22 cellular contexts compared by ENCODE assay signal in the genomic region with DNA sequence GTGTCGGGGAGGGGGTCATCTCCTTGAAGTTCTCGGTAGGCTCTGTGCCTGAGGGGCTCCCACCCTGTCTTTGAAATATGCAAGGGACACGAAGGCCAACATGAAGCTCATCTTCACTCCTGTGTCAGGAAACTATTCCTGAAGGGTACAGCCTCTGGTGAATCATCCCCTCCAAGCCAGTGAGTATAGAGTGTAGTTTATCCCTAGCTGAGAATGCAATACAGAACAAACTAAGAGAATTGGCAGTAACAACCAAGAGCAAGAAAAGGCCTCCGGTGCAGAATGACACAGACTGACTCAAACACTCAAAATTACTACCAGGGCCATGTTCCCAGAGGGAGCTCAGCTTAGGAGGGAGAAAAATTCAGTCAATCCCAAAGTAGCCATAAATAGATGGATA.
"Had no signal": no experiment of that assay in that cellular context is flagged by ENCODE, and none has a peak within 500 bp of the region (broad histone marks: within the 10 kb centered on the region; RNA-seq: fewer than 3 reads in every experiment).

No MANE protein-coding gene starts in this region.

- H3K27ac Mint-ChIP-seq: activated CD4-positive, alpha-beta T cell treated with anti-CD3 and anti-CD28 coated beads, Interleukin-2, amount 10 ng/mL, durations not matched to agents 7 days and 5 days; activated naive CD4-positive, alpha-beta T cell treated with anti-CD3 and anti-CD28 coated beads, Interleukin-2, amount 10 ng/mL, durations not matched to agents 7 days and 5 days; activated naive CD8-positive, alpha-beta T cell treated with anti-CD3 and anti-CD28 coated beads, Interleukin-2, amount 50 U/mL, for 24 hours; natural killer cell treated with Interleukin-12 subunit alpha and Interleukin-12 subunit beta and Interleukin-15 and Interleukin-18, amount 100 ng/mL, for 72 hours had no signal

- H3K27me3 Mint-ChIP-seq: activated CD4-positive, alpha-beta T cell treated with anti-CD3 and anti-CD28 coated beads, Interleukin-2, amount 10 ng/mL, durations not matched to agents 7 days and 5 days had no signal

- H3K9me3 ChIP-seq: uterus had no signal

- H3K4me1 Mint-ChIP-seq: activated CD4-positive, alpha-beta T cell treated with anti-CD3 and anti-CD28 coated beads, Interleukin-2, amount 10 ng/mL, durations not matched to agents 7 days and 5 days; activated naive CD4-positive, alpha-beta T cell treated with anti-CD3 and anti-CD28 coated beads, Interleukin-2, amount 10 ng/mL, durations not matched to agents 7 days and 5 days; activated naive CD8-positive, alpha-beta T cell treated with anti-CD3 and anti-CD28 coated beads, Interleukin-2, amount 50 U/mL, for 24 hours had no signal

- H3K4me3 Mint-ChIP-seq: activated CD4-positive, alpha-beta T cell treated with anti-CD3 and anti-CD28 coated beads, Interleukin-2, amount 10 ng/mL, durations not matched to agents 7 days and 5 days; activated naive CD4-positive, alpha-beta T cell treated with anti-CD3 and anti-CD28 coated beads, Interleukin-2, amount 10 ng/mL, durations not matched to agents 7 days and 5 days; activated naive CD8-positive, alpha-beta T cell treated with anti-CD3 and anti-CD28 coated beads, Interleukin-2, amount 50 U/mL, for 24 hours; activated T-cell treated with anti-CD3 and anti-CD28 coated beads, Interleukin-2, amount 50 U/mL, for 4 hours; natural killer cell treated with Interleukin-12 subunit alpha and Interleukin-12 subunit beta and Interleukin-15 and Interleukin-18, amount 100 ng/mL, for 72 hours had no signal

- H3K27ac ChIP-seq: esophagus muscularis mucosa, tibial artery had no signal

- H3K27me3 ChIP-seq: esophagus muscularis mucosa, tibial artery, uterus had no signal

- H3K36me3 Mint-ChIP-seq: activated naive CD4-positive, alpha-beta T cell treated with anti-CD3 and anti-CD28 coated beads, Interleukin-2, amount 10 ng/mL, durations not matched to agents 7 days and 5 days; natural killer cell treated with Interleukin-12 subunit alpha and Interleukin-12 subunit beta and Interleukin-15 and Interleukin-18, amount 100 ng/mL, for 72 hours had no signal

- H3K9me3 Mint-ChIP-seq: activated CD4-positive, alpha-beta T cell treated with anti-CD3 and anti-CD28 coated beads, Interleukin-2, amount 10 ng/mL, durations not matched to agents 7 days and 5 days had no signal

- H3K4me1 ChIP-seq: esophagus muscularis mucosa, tibial artery, uterus had no signal

- H3K4me3 ChIP-seq: esophagus muscularis mucosa, tibial artery, uterus had no signal

- FAIRE-seq: endometrium had no signal

- DNase-seq: activated CD4-positive, alpha-beta T cell treated with anti-CD3 and anti-CD28 coated beads, Interleukin-2, amount 10 ng/mL, durations not matched to agents 7 days and 5 days; activated CD8-positive, alpha-beta memory T cell treated with anti-CD3 and anti-CD28 coated beads, Interleukin-2, amount 50 U/mL, for 4 hours; activated effector memory CD4-positive, alpha-beta T cell treated with Interleukin-2 at 50 U/mL for 16 hours; activated naive CD4-positive, alpha-beta T cell treated with anti-CD3 and anti-CD28 coated beads, Interleukin-2, amount 10 ng/mL, durations not matched to agents 7 days and 5 days; activated naive CD8-positive, alpha-beta T cell treated with anti-CD3 and anti-CD28 coated beads, Interleukin-2, amount 50 U/mL, for 24 hours; activated T-cell treated with anti-CD3 and anti-CD28 coated beads, Interleukin-2, amount 50 U/mL, for 4 hours; anterior cingulate cortex; cerebellar nuclear complex; cortex of kidney; left cardiac atrium; occipital lobe; retina; stimulated activated CD4-positive, alpha-beta T cell treated with anti-CD3 and anti-CD28 coated beads, Interleukin-2, amount 100 ng/mL, for 24 hours; stimulated activated naive CD4-positive, alpha-beta T cell treated with Interleukin-2 at 50 U/mL for 16 hours; substantia nigra; T-helper 1 cell; T-helper 9 cell; tibial artery; uterus had no signal

- ATAC-seq: activated naive CD8-positive, alpha-beta T cell treated with anti-CD3 and anti-CD28 coated beads, Interleukin-2, amount 50 U/mL, for 24 hours; activated T-cell treated with anti-CD3 and anti-CD28 coated beads, Interleukin-2, amount 50 U/mL, for 4 hours; natural killer cell treated with Interleukin-12 subunit alpha and Interleukin-12 subunit beta and Interleukin-15 and Interleukin-18, amount 100 ng/mL, for 72 hours had no signal

- H3K36me3 ChIP-seq: esophagus muscularis mucosa, tibial artery, uterus had no signal
